In the genomic region with DNA sequence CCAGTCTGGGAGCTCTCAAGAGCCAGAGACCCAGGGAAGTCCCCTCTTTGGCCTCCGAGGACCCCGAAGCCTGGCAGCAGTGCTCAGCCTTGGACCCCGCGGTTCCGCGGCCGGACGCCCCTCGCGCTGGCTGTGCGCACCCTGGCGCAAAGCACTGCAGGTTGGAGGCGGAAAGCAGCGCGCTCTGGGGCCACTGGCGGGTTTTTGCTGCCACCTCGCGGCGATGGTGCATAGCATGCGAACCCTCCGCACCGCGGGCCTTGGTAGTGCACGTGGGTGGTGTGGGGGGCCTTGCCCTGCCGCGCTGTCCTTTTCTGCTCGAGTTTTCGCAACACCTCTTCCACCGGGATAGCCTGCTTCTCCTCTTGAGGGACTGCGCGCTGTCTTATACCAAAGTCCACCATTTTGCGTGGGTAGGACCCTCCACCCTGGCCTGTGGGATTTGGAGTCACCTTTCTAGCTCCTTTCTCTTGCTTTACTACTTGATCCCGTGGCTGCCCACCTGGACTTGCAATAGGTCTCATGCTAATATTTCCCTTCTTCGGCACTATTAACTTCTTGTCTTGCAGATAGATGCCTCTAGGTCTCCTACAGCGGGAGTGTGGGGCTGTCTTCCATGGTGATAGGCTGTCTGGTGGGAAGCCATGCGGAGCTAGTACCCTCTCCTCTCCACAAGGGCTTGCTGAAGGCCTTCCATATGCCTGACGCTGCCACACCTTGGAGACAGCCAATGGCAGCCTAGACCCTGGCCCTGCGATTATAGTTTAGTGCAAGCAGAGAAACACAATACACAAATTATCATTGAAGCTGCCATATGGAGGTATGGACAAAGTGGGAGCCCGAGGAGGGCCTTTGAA, we compare ENCODE assay signal across 8 cellular contexts. TPM values are rescaled to one million over a fixed set of nuclear protein-coding genes. Genes with fewer than 3 reads are reported as not detected.
DNase-seq lines count a peak whose midpoint lies in the region; ATAC-seq and TF ChIP-seq lines count a peak whose summit lies in the region.

No MANE protein-coding gene starts in this region.

- H4K5ac ChIP-seq in IMR-90 (ENCODE audit: low read depth, low read length): no peak overlapping the region

- H2BK5ac ChIP-seq in IMR-90 (ENCODE audit: low read depth, low read length, poor library complexity, severe bottlenecking) (no peak overlapping the region), neuronal stem cell (ENCODE audit: low read length) (no peak overlapping the region)

- peak overlapping the region; percentile 47 for H2BK12ac ChIP-seq in neuronal stem cell (ENCODE audit: low read length)

- CTCF ChIA-PET in IMR-90 (lab: Yijun Ruan, JAX): interaction anchor here (0.5 to 2.2 kb wide), 9 partner anchors 395 to 912 kb away, joined by 3 to 21 read pairs (median 4); no protein-coding TSS in a partner anchor

- no peak overlapping the region for H4K8ac ChIP-seq in IMR-90 (ENCODE audit: low read depth in 2 of 2, low read length in 2 of 2)
- peak overlapping the region; percentile 52 for H4K8ac ChIP-seq in neuronal stem cell (ENCODE audit: low read depth, low read length)

- H3K4me2 ChIP-seq in IMR-90 (ENCODE audit: low read depth, low read length): no peak overlapping the region; the same call in 1 of the 2 replicates
- peak overlapping the region; percentile 82 for H3K4me2 ChIP-seq in neuronal stem cell (ENCODE audit: insufficient read depth, low read length, poor library complexity, severe bottlenecking)

- peak; percentile 89 for TF ChIP-seq RAD21 in IMR-90 (IDR thresholded peaks at IDR 0.05; ENCODE audit: low read length)

- H2AK9ac ChIP-seq in IMR-90 (replicated peaks; ENCODE audit: low read depth, low read length, poor library complexity): peak overlapping the region; percentile 79

- DNase-seq in AG09319 (ENCODE audit: extremely low read depth, low read depth) (no peak), IMR-90 (peak; percentile 56), RPMI7951 (ENCODE audit: low read depth) (peak; percentile 55), fibroblast of pulmonary artery (ENCODE audit: low read depth) (peak; percentile 72), neuronal stem cell (ENCODE audit: low spot score) (no peak), stromal cell of bone marrow (ENCODE audit: low read depth) (peak; percentile 34)
- DNase-seq in activated T-helper 1 cell treated with anti-CD3 and anti-CD28 coated beads, Interleukin-2, amount 50 U/mL, for 16 hours (ENCODE audit: low read depth in 1 of 2, low spot score in 1 of 2): peak; percentile 56 to 58

- no peak overlapping the region for H3K14ac ChIP-seq in IMR-90 (replicated peaks; ENCODE audit: low read depth, low read length)
- H3K14ac ChIP-seq in neuronal stem cell (ENCODE audit: low read length): no peak overlapping the region

- H3K79me1 ChIP-seq in IMR-90 (ENCODE audit: low read depth in 1 of 2, low read length in 2 of 2) (no peaks in the 10 kb centered on the region), neuronal stem cell (ENCODE audit: low read depth, low read length) (peaks cover 11% of the 10 kb centered on the region)

- H2AFZ ChIP-seq in IMR-90 (replicated peaks; ENCODE audit: low read length, poor library complexity) (peak overlapping the region; percentile 79), neuronal stem cell (ENCODE audit: low read length) (peak overlapping the region; percentile 92)

- in situ Hi-C loops in IMR-90 (cut with MboI; ENCODE audit: low sequenced_read_pairs): loop anchor here (10.0 to 25.0 kb wide), 2 partner anchors 469 to 561 kb away; no protein-coding TSS in a partner anchor

- dilution Hi-C loops in IMR-90 (cut with HindIII; ENCODE audit: low sequenced_read_pairs, unreplicated experiment): no loop called here

- H2BK15ac ChIP-seq in IMR-90 (ENCODE audit: low read depth, low read length) (no peak overlapping the region), neuronal stem cell (ENCODE audit: low read length) (no peak overlapping the region)

- H3K23ac ChIP-seq in IMR-90 (ENCODE audit: low read depth, low read length) (no peak overlapping the region), neuronal stem cell (ENCODE audit: low read depth, low read length, poor library complexity) (peak overlapping the region; percentile 21)

- no peak overlapping the region for H3K4ac ChIP-seq in IMR-90 (ENCODE audit: low read depth, low read length)
- H3K4ac ChIP-seq in neuronal stem cell (ENCODE audit: low read length): no peak overlapping the region

- no peaks in the 10 kb centered on the region for H3K36me3 ChIP-seq in IMR-90 (ENCODE audit: control insufficient read depth, insufficient read depth, low read length)
- no peaks in the 10 kb centered on the region for H3K36me3 ChIP-seq in neuronal stem cell (replicated peaks in 1 of 2; ENCODE audit: control insufficient read depth in 2 of 2, insufficient read depth in 2 of 2, low read length in 2 of 2)

- H3K18ac ChIP-seq in IMR-90 (ENCODE audit: low read depth, low read length): no peak overlapping the region
- peak overlapping the region; percentile 71 for H3K18ac ChIP-seq in neuronal stem cell (ENCODE audit: low read length)

- ATAC-seq in GM19023 (IDR thresholded peaks at IDR 0.05; ENCODE audit: unreplicated experiment) (peak; percentile 62), IMR-90 (ENCODE audit: low read depth) (peak; percentile 78)

- no TSS peak for BruUV-seq in IMR-90 (replicated peaks; lab: Mats Ljungman, UMichigan)

- no peak overlapping the region for H3K9ac ChIP-seq in IMR-90 (ENCODE audit: low read depth, low read length)
- H3K9ac ChIP-seq in neuronal stem cell (ENCODE audit: low read depth, low read length, poor library complexity): peak overlapping the region; percentile 81

- H3K9me3 ChIP-seq in IMR-90 (ENCODE audit: control insufficient read depth, insufficient read depth, low read length): no peaks in the 10 kb centered on the region
- H3K9me3 ChIP-seq in neuronal stem cell (replicated peaks in 1 of 2; ENCODE audit: control insufficient read depth in 2 of 2, insufficient read depth in 1 of 2, low read depth in 1 of 2, low read length in 2 of 2): peaks cover 4 to 12% of the 10 kb centered on the region in 2 donors

- intact Hi-C loops in IMR-90 (cut with micrococcal nuclease): loop anchor here (1.0 to 10.0 kb wide), 5 partner anchors 477 to 912 kb away; no protein-coding TSS in a partner anchor

- H2AK5ac ChIP-seq in IMR-90 (ENCODE audit: low read depth, low read length) (no peak overlapping the region), neuronal stem cell (ENCODE audit: low read depth, low read length) (peak overlapping the region; percentile 59)

- H3K4me3 ChIP-seq in IMR-90 (ENCODE audit: insufficient read depth, low read depth, low read length): no peak overlapping the region
- H3K4me3 ChIP-seq in fibroblast of pulmonary artery (replicated peaks; ENCODE audit: low read depth, low read length): no peak overlapping the region
- H3K4me3 ChIP-seq in neuronal stem cell (ENCODE audit: low read length in 2 of 2): peak overlapping the region; percentile 33 to 66

- POLR2A ChIA-PET in IMR-90 (lab: Charles Lee; ENCODE audit: unreplicated experiment): no interaction called here

- no peak for TF ChIP-seq POLR2A in IMR-90 (IDR thresholded peaks at IDR 0.05; ENCODE audit: low read depth, low read length)

- H3K27ac ChIP-seq in IMR-90 (ENCODE audit: insufficient read depth, low read length) (no peak overlapping the region), neuronal stem cell (replicated peaks; ENCODE audit: low read length) (no peak overlapping the region)

- H3K9me1 ChIP-seq in IMR-90 (ENCODE audit: insufficient read depth, low read length): peaks cover 6% of the 10 kb centered on the region; the same call in 1 of the 2 replicates

- H4K20me1 ChIP-seq in IMR-90 (ENCODE audit: insufficient read depth, low read length): peaks cover 5% of the 10 kb centered on the region

- H4K91ac ChIP-seq in IMR-90 (ENCODE audit: insufficient read depth, low read depth, low read length): no peak overlapping the region
- H4K91ac ChIP-seq in neuronal stem cell (ENCODE audit: low read depth, low read length, poor library complexity): no peak overlapping the region

- H3K27me3 ChIP-seq in IMR-90 (ENCODE audit: control insufficient read depth, insufficient read depth, low read length) (peaks cover 52% of the 10 kb centered on the region), neuronal stem cell (ENCODE audit: control insufficient read depth in 3 of 3, insufficient read depth in 3 of 3, low read depth in 1 of 3, low read length in 3 of 3) (peaks cover 0 to 66% (median 23%) of the 10 kb centered on the region in 3 experiments)

- no peak overlapping the region for H2BK120ac ChIP-seq in IMR-90 (ENCODE audit: low read depth, low read length)
- peak overlapping the region; percentile 63 for H2BK120ac ChIP-seq in neuronal stem cell (ENCODE audit: low read depth, low read length)

- 3% methylated on average over 11 of the region's 39 CpGs; no CpG with 5 or more reads in 1 of the 2 experiments for WGBS in IMR-90 (ENCODE audit: extremely low coverage in 2 of 2, insufficient read length in 1 of 2), 2 experiments
- no CpG with 5 or more reads among the region's 39 CpGs for WGBS in neuronal stem cell (ENCODE audit: extremely low coverage in 2 of 2, insufficient read length in 2 of 2, insufficient replicate concordance in 1 of 2), 2 donors

- H3K4me1 ChIP-seq in IMR-90 (ENCODE audit: control insufficient read depth, insufficient read depth, low read length): no peaks in the 10 kb centered on the region
- peaks cover 10 to 44% of the 10 kb centered on the region in 2 donors for H3K4me1 ChIP-seq in neuronal stem cell (ENCODE audit: control insufficient read depth in 2 of 2, insufficient read depth in 1 of 2, low read depth in 1 of 2, low read length in 2 of 2)

- H2BK20ac ChIP-seq in IMR-90 (ENCODE audit: low read depth, low read length): no peak overlapping the region

- peak; percentile 88 for TF ChIP-seq CTCF in AG09319 (IDR thresholded peaks at IDR 0.05; ENCODE audit: low read depth, low read length)
- TF ChIP-seq CTCF in IMR-90 (conservative IDR thresholded peaks at IDR 0.05; ENCODE audit: low read depth, low read length): peak; percentile 94
- TF ChIP-seq CTCF in fibroblast of pulmonary artery (IDR thresholded peaks at IDR 0.05; ENCODE audit: low read length, missing control alignments): peak; percentile 79

- no peak overlapping the region for H3K56ac ChIP-seq in IMR-90 (ENCODE audit: extremely low read depth, insufficient read depth, low read length)

RNA-seq across cellular contexts. Expression of a gene that starts 14.3 kb away (rescaled TPM):
- not detected in 2 replicates for total RNA-seq in IMR-90 (2012; rRNA removed)
- polyA plus RNA-seq in IMR-90 (2012; rRNA removed): not detected in 2 replicates
- not detected in 2 replicates for polyA plus RNA-seq in IMR-90 (2012; cell fraction: cytosol; rRNA removed)
- not detected in 2 replicates for polyA plus RNA-seq in IMR-90 (2012; cell fraction: nucleus; rRNA removed; ENCODE audit: low replicate concordance)
- not detected in 2 replicates for total RNA-seq in RPMI7951 (2014; rRNA removed; shearing (Covaris generic))
- polyA plus RNA-seq in neuronal stem cell (2013, experiment 1 of 2): 171 TPM
- 176 TPM for polyA plus RNA-seq in neuronal stem cell (2013, experiment 2 of 2)

RNA-seq across cellular contexts. Expression of a gene that starts 53.4 kb away (rescaled TPM):
- not detected in 2 replicates for total RNA-seq in IMR-90 (2012; rRNA removed)
- not detected in 2 replicates for polyA plus RNA-seq in IMR-90 (2012; rRNA removed)
- polyA plus RNA-seq in IMR-90 (2012; cell fraction: cytosol; rRNA removed): not detected in 2 replicates
- polyA plus RNA-seq in IMR-90 (2012; cell fraction: nucleus; rRNA removed; ENCODE audit: low replicate concordance): not detected in 2 replicates
- 0.78 and 1.4 TPM in 2 replicates for total RNA-seq in RPMI7951 (2014; rRNA removed; shearing (Covaris generic))
- polyA plus RNA-seq in neuronal stem cell (2013, experiment 1 of 2): 0.15 TPM
- 0.22 TPM for polyA plus RNA-seq in neuronal stem cell (2013, experiment 2 of 2)

Comparison
In these comparisons a context has a peak if more than half of its experiments do, and no peak if none do; other contexts are left out.
1. DNase-seq: peak in IMR-90 (single experiment), RPMI7951 (single experiment), activated T-helper 1 cell treated with anti-CD3 and anti-CD28 coated beads, Interleukin-2, amount 50 U/mL, for 16 hours (2 of 2), fibroblast of pulmonary artery (single experiment) and stromal cell of bone marrow (single experiment); none in AG09319 (single experiment) and neuronal stem cell (single experiment).
2. H3K4me3 ChIP-seq: peak in neuronal stem cell (2 of 2); none in IMR-90 (single experiment) and fibroblast of pulmonary artery (single experiment).
3. Peak in every context shown above with its lines, with median percentiles within 50 percentile points of each other: CTCF ChIP-seq.